36 cellular contexts compared by ENCODE assay signal in the genomic region with DNA sequence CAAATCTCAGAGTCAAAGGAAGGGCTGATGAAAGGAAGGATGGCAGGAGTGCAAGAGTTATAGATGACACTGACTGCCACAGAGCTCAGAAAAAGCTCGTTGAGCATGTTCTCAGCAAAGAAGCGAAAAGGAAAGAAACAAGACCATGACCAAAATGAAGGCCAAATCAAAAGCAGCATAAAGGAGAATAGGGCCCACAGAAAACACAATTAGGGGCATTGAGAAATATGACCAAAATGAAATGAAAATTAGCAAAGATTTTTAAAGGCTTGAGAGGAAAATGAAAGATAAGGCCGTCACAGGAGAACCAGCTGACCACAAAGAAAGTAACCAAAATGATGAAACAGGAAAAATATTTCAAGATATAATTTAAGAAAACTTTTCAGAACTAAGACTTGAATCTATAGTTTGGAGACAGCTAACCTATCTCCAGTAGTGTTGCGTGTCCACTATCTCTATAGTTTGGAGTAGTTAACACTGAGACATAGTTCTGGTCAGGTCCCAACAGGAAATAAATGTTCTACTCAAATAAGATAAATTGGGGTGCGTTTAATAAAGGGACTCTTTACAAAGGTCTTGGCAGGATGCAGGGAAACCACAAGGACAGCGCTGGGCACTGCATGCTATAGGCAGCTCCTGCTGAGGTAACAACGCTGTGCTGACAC. TPM values are rescaled to one million over a fixed set of nuclear protein-coding genes. Genes with fewer than 3 reads are reported as not detected.
"Had no signal": no experiment of that assay in that cellular context is flagged by ENCODE, and none has a peak within 500 bp of the region (broad histone marks: within the 10 kb centered on the region; RNA-seq: fewer than 3 reads in every experiment).

No MANE protein-coding gene starts in this region.

- H3K9me3 ChIP-seq: adrenal gland, body of pancreas had no signal

- H3K27ac Mint-ChIP-seq: activated B cell treated with CpG ODN at 0.5 μM for 24 hours; activated CD4-positive, alpha-beta memory T cell treated with anti-CD3 and anti-CD28 coated beads, Interleukin-2, amount 10 ng/mL, durations not matched to agents 7 days and 5 days; activated CD4-positive, alpha-beta T cell treated with anti-CD3 and anti-CD28 coated beads, Interleukin-2, amount 10 ng/mL, durations not matched to agents 24 days and 14 days; activated CD8-positive, alpha-beta memory T cell treated with anti-CD3 and anti-CD28 coated beads, Interleukin-2, amount 10 ng/mL, durations not matched to agents 7 days and 5 days; activated CD8-positive, alpha-beta T cell treated with anti-CD3 and anti-CD28 coated beads, Interleukin-2, amount 10 ng/mL, durations not matched to agents 7 days and 5 days; activated naive CD4-positive, alpha-beta T cell treated with anti-CD3 and anti-CD28 coated beads, Interleukin-2, amount 10 ng/mL, durations not matched to agents 7 days and 5 days; activated naive CD4-positive, alpha-beta T cell treated with anti-CD3 and anti-CD28 coated beads, Interleukin-2, amount 50 U/mL, for 24 hours; activated naive CD8-positive, alpha-beta T cell treated with anti-CD3 and anti-CD28 coated beads for 36 hours; activated T-cell treated with anti-CD3 and anti-CD28 coated beads, Interleukin-2, amount 50 U/mL, for 24 hours; activated T-helper 2 cell treated with anti-CD3 and anti-CD28 coated beads, Interferon-gamma antibody, Interleukin-2, Interleukin-4, amounts not matched to agents 10 μg/mL and 5 μg/mL and 100 μg/mL, durations not matched to agents 14 hours and 24 hours and 36 hours; T-helper 1 cell treated with Interleukin-12 subunit alpha and Interleukin-12 subunit beta and Interleukin-4 antibody, amounts not matched to agents 30 μg/mL and 1 μg/mL, for 36 hours; T-helper 2 cell treated with Interferon-gamma antibody and Interleukin-4, amounts not matched to agents 5 μg/mL and 100 μg/mL, for 36 hours had no signal

- H3K4me3 ChIP-seq: adrenal gland, body of pancreas, breast epithelium had no signal

- H3K27ac ChIP-seq: adrenal gland, body of pancreas, brain microvascular endothelial cell, breast epithelium, VCaP had no signal

- H3K9me3 Mint-ChIP-seq: activated CD4-positive, alpha-beta memory T cell treated with anti-CD3 and anti-CD28 coated beads, Interleukin-2, amount 10 ng/mL, durations not matched to agents 7 days and 5 days; activated CD4-positive, alpha-beta T cell treated with anti-CD3 and anti-CD28 coated beads, Interleukin-2, amount 10 ng/mL, durations not matched to agents 24 days and 14 days; activated T-helper 2 cell treated with anti-CD3 and anti-CD28 coated beads, Interferon-gamma antibody, Interleukin-2, Interleukin-4, amounts not matched to agents 10 μg/mL and 5 μg/mL and 100 μg/mL, durations not matched to agents 14 hours and 24 hours and 36 hours; T-helper 1 cell treated with Interleukin-12 subunit alpha and Interleukin-12 subunit beta and Interleukin-4 antibody, amounts not matched to agents 30 μg/mL and 1 μg/mL, for 36 hours; T-helper 2 cell treated with Interferon-gamma antibody and Interleukin-4, amounts not matched to agents 5 μg/mL and 100 μg/mL, for 36 hours had no signal

- DNase-seq: activated B cell treated with CpG ODN at 0.5 μM for 24 hours; activated CD4-positive, alpha-beta memory T cell treated with anti-CD3 and anti-CD28 coated beads, Interleukin-2, amount 10 ng/mL, durations not matched to agents 7 days and 5 days; activated CD4-positive, alpha-beta T cell treated with anti-CD3 and anti-CD28 coated beads for 4 hours; activated CD4-positive, alpha-beta T cell treated with anti-CD3 and anti-CD28 coated beads, Interleukin-2, amount 10 ng/mL, durations not matched to agents 24 days and 14 days; activated CD4-positive, alpha-beta T cell treated with anti-CD3 and anti-CD28 coated beads, Interleukin-2, amount 50 U/mL, for 48 hours; activated CD4-positive, CD25-positive, alpha-beta regulatory T cell treated with anti-CD3 and anti-CD28 coated beads, Interleukin-2, amount 50 U/mL, for 72 hours; activated CD8-positive, alpha-beta memory T cell treated with anti-CD3 and anti-CD28 coated beads for 24 hours; activated CD8-positive, alpha-beta memory T cell treated with anti-CD3 and anti-CD28 coated beads, Interleukin-2, amount 10 ng/mL, durations not matched to agents 7 days and 5 days; activated CD8-positive, alpha-beta memory T cell treated with anti-CD3 and anti-CD28 coated beads, Interleukin-2, amount 50 U/mL, for 48 hours; activated CD8-positive, alpha-beta T cell treated with anti-CD3 and anti-CD28 coated beads, Interleukin-2, amount 10 ng/mL, durations not matched to agents 7 days and 5 days; activated effector memory CD4-positive, alpha-beta T cell treated with Interleukin-2 at 50 U/mL for 16 hours; activated gamma-delta T cell; activated naive CD4-positive, alpha-beta T cell treated with anti-CD3 and anti-CD28 coated beads, Interleukin-2, amount 10 ng/mL, durations not matched to agents 7 days and 5 days; activated naive CD4-positive, alpha-beta T cell treated with Interleukin-2 at 50 U/mL for 16 hours; activated naive CD8-positive, alpha-beta T cell treated with anti-CD3 and anti-CD28 coated beads for 36 hours; activated T-cell treated with anti-CD3 and anti-CD28 coated beads, Interleukin-2, amount 50 U/mL, for 24 hours; activated T-cell treated with anti-CD3 and anti-CD28 coated beads, Interleukin-2, amount 50 U/mL, for 48 hours; adrenal gland; amniotic stem cell; aorta; body of pancreas; brain microvascular endothelial cell; central memory CD4-positive, alpha-beta T cell; T-helper 1 cell; T-helper 2 cell; T-helper 9 cell had no signal

- FAIRE-seq: astrocyte, TTC549 had no signal

- H3K36me3 ChIP-seq: adrenal gland, brain microvascular endothelial cell, breast epithelium had no signal

- H3K4me1 ChIP-seq: adrenal gland, body of pancreas, breast epithelium had no signal

- H3K4me3 Mint-ChIP-seq: activated B cell treated with CpG ODN at 0.5 μM for 24 hours; activated CD4-positive, alpha-beta memory T cell treated with anti-CD3 and anti-CD28 coated beads, Interleukin-2, amount 10 ng/mL, durations not matched to agents 7 days and 5 days; activated CD4-positive, alpha-beta T cell treated with anti-CD3 and anti-CD28 coated beads, Interleukin-2, amount 10 ng/mL, durations not matched to agents 24 days and 14 days; activated CD8-positive, alpha-beta memory T cell treated with anti-CD3 and anti-CD28 coated beads, Interleukin-2, amount 10 ng/mL, durations not matched to agents 7 days and 5 days; activated CD8-positive, alpha-beta T cell treated with anti-CD3 and anti-CD28 coated beads, Interleukin-2, amount 10 ng/mL, durations not matched to agents 7 days and 5 days; activated naive CD4-positive, alpha-beta T cell treated with anti-CD3 and anti-CD28 coated beads, Interleukin-2, amount 10 ng/mL, durations not matched to agents 7 days and 5 days; activated naive CD4-positive, alpha-beta T cell treated with anti-CD3 and anti-CD28 coated beads, Interleukin-2, amount 50 U/mL, for 24 hours; activated naive CD8-positive, alpha-beta T cell treated with anti-CD3 and anti-CD28 coated beads for 36 hours; activated T-cell treated with anti-CD3 and anti-CD28 coated beads, Interleukin-2, amount 50 U/mL, for 24 hours; T-helper 1 cell treated with Interleukin-12 subunit alpha and Interleukin-12 subunit beta and Interleukin-4 antibody, amounts not matched to agents 30 μg/mL and 1 μg/mL, for 36 hours; T-helper 2 cell treated with Interferon-gamma antibody and Interleukin-4, amounts not matched to agents 5 μg/mL and 100 μg/mL, for 36 hours had no signal

- ATAC-seq: activated CD8-positive, alpha-beta memory T cell treated with anti-CD3 and anti-CD28 coated beads, Interleukin-2, amount 10 ng/mL, durations not matched to agents 7 days and 5 days; activated CD8-positive, alpha-beta T cell treated with anti-CD3 and anti-CD28 coated beads, Interleukin-2, amount 10 ng/mL, durations not matched to agents 7 days and 5 days; body of pancreas had no signal

- H3K4me1 Mint-ChIP-seq: activated B cell treated with CpG ODN at 0.5 μM for 24 hours; activated CD4-positive, alpha-beta memory T cell treated with anti-CD3 and anti-CD28 coated beads, Interleukin-2, amount 10 ng/mL, durations not matched to agents 7 days and 5 days; activated CD4-positive, alpha-beta T cell treated with anti-CD3 and anti-CD28 coated beads, Interleukin-2, amount 10 ng/mL, durations not matched to agents 24 days and 14 days; activated CD8-positive, alpha-beta memory T cell treated with anti-CD3 and anti-CD28 coated beads, Interleukin-2, amount 10 ng/mL, durations not matched to agents 7 days and 5 days; activated naive CD4-positive, alpha-beta T cell treated with anti-CD3 and anti-CD28 coated beads, Interleukin-2, amount 10 ng/mL, durations not matched to agents 7 days and 5 days; activated naive CD4-positive, alpha-beta T cell treated with anti-CD3 and anti-CD28 coated beads, Interleukin-2, amount 50 U/mL, for 24 hours had no signal

- H3K36me3 Mint-ChIP-seq: activated CD8-positive, alpha-beta memory T cell treated with anti-CD3 and anti-CD28 coated beads, Interleukin-2, amount 10 ng/mL, durations not matched to agents 7 days and 5 days; activated naive CD4-positive, alpha-beta T cell treated with anti-CD3 and anti-CD28 coated beads, Interleukin-2, amount 10 ng/mL, durations not matched to agents 7 days and 5 days had no signal

- H3K27me3 ChIP-seq: adrenal gland, body of pancreas, brain microvascular endothelial cell, breast epithelium had no signal

RNA-seq across cellular contexts. Expression of a gene that starts 7.9 kb away (rescaled TPM):
- total RNA-seq: activated B cell treated with CpG ODN at 0.5 μM for 24 hours; activated CD4-positive, alpha-beta memory T cell treated with anti-CD3 and anti-CD28 coated beads, Interleukin-2, amount 10 ng/mL, durations not matched to agents 7 days and 5 days; activated CD4-positive, alpha-beta T cell treated with anti-CD3 and anti-CD28 coated beads, Interleukin-2, amount 10 ng/mL, durations not matched to agents 24 days and 14 days; activated CD8-positive, alpha-beta memory T cell treated with anti-CD3 and anti-CD28 coated beads, Interleukin-2, amount 10 ng/mL, durations not matched to agents 7 days and 5 days; activated CD8-positive, alpha-beta T cell treated with anti-CD3 and anti-CD28 coated beads, Interleukin-2, amount 10 ng/mL, durations not matched to agents 7 days and 5 days; activated naive CD8-positive, alpha-beta T cell treated with anti-CD3 and anti-CD28 coated beads for 36 hours; activated T-helper 2 cell treated with anti-CD3 and anti-CD28 coated beads, Interferon-gamma antibody, Interleukin-2, Interleukin-4, amounts not matched to agents 10 μg/mL and 5 μg/mL and 100 μg/mL, durations not matched to agents 14 hours and 24 hours and 36 hours; adrenal gland; aorta; astrocyte; body of pancreas; breast epithelium; cardiac septum; cerebellum had no signal
- polyA plus RNA-seq: adrenal gland, aorta had no signal
